24 cellular contexts compared by ENCODE assay signal in genomic region chr20:58707770-58708169, GRCh38.
"Had no signal": no experiment of that assay in that cellular context is flagged by ENCODE, and none has a peak within 500 bp of the region (broad histone marks: within the 10 kb centered on the region; RNA-seq: fewer than 3 reads in every experiment).

No MANE protein-coding gene starts in this region.

- ATAC-seq: activated CD4-positive, alpha-beta T cell treated with anti-CD3 and anti-CD28 coated beads for 36 hours; activated T-cell treated with anti-CD3 and anti-CD28 coated beads, Interleukin-2, amount 50 U/mL, for 4 hours; heart left ventricle; natural killer cell; sciatic nerve; stimulated activated naive CD8-positive, alpha-beta T cell treated with anti-CD3 and anti-CD28 coated beads, Interleukin-15, Interleukin-2, amounts not matched to agents 100 U/mL and 50 U/mL, for 24 hours; upper lobe of right lung had no signal

- DNase-seq: activated CD4-positive, alpha-beta T cell treated with anti-CD3 and anti-CD28 coated beads for 36 hours; activated CD4-positive, alpha-beta T cell treated with anti-CD3 and anti-CD28 coated beads, Interleukin-2, amount 50 U/mL, for 48 hours; activated CD8-positive, alpha-beta memory T cell treated with anti-CD3 and anti-CD28 coated beads, Interleukin-2, amount 50 U/mL, for 48 hours; activated naive CD4-positive, alpha-beta T cell; activated naive CD8-positive, alpha-beta T cell treated with anti-CD3 and anti-CD28 coated beads, Interleukin-2, amount 10 ng/mL, durations not matched to agents 7 days and 5 days; activated T-cell treated with anti-CD3 and anti-CD28 coated beads, Interleukin-2, amount 50 U/mL, for 4 hours; amniotic stem cell; mammary epithelial cell; natural killer cell; stimulated activated CD4-positive, alpha-beta T cell treated with anti-CD3 and anti-CD28 coated beads, Interleukin-4, amount 100 ng/mL, for 1 hour; stimulated activated naive CD8-positive, alpha-beta T cell treated with anti-CD3 and anti-CD28 coated beads, Interleukin-15, Interleukin-2, amounts not matched to agents 100 U/mL and 50 U/mL, for 24 hours; T1000; upper lobe of right lung had no signal

- H3K4me3 Mint-ChIP-seq: activated B cell treated with CpG ODN at 0.5 μM for 24 hours; activated CD4-positive, alpha-beta T cell treated with anti-CD3 and anti-CD28 coated beads for 36 hours; activated naive CD8-positive, alpha-beta T cell treated with anti-CD3 and anti-CD28 coated beads, Interleukin-2, amount 10 ng/mL, durations not matched to agents 7 days and 5 days; activated T-cell treated with anti-CD3 and anti-CD28 coated beads, Interleukin-2, amount 50 U/mL, for 4 hours; mesothelial cell of epicardium; natural killer cell; T-helper 1 cell treated with Interleukin-12 subunit alpha and Interleukin-12 subunit beta and Interleukin-4 antibody, amounts not matched to agents 30 μg/mL and 1 μg/mL, for 36 hours had no signal

- H3K27me3 ChIP-seq: breast epithelium, heart left ventricle, neutrophil, upper lobe of right lung had no signal

- H3K9me3 ChIP-seq: breast epithelium, heart left ventricle, neutrophil, upper lobe of right lung had no signal

- H3K27me3 Mint-ChIP-seq: activated B cell treated with CpG ODN at 0.5 μM for 24 hours; activated CD4-positive, alpha-beta T cell treated with anti-CD3 and anti-CD28 coated beads for 36 hours; activated naive CD8-positive, alpha-beta T cell treated with anti-CD3 and anti-CD28 coated beads, Interleukin-2, amount 10 ng/mL, durations not matched to agents 7 days and 5 days had no signal

- H3K4me3 ChIP-seq: breast epithelium, heart left ventricle, smooth muscle cell, upper lobe of right lung had no signal

- H3K27ac Mint-ChIP-seq: activated B cell treated with CpG ODN at 0.5 μM for 24 hours; activated CD4-positive, alpha-beta T cell treated with anti-CD3 and anti-CD28 coated beads for 36 hours; activated naive CD8-positive, alpha-beta T cell treated with anti-CD3 and anti-CD28 coated beads, Interleukin-2, amount 10 ng/mL, durations not matched to agents 7 days and 5 days; activated T-helper 2 cell treated with anti-CD3 and anti-CD28 coated beads, Interferon-gamma antibody, Interleukin-2, Interleukin-4, amounts not matched to agents 10 μg/mL and 5 μg/mL and 100 μg/mL, durations not matched to agents 14 hours and 24 hours and 36 hours; mesothelial cell of epicardium; natural killer cell; T-helper 1 cell treated with Interleukin-12 subunit alpha and Interleukin-12 subunit beta and Interleukin-4 antibody, amounts not matched to agents 30 μg/mL and 1 μg/mL, for 36 hours had no signal

- H3K36me3 Mint-ChIP-seq: natural killer cell had no signal

- H3K4me1 Mint-ChIP-seq: activated CD4-positive, alpha-beta T cell treated with anti-CD3 and anti-CD28 coated beads for 36 hours; mesothelial cell of epicardium; natural killer cell had no signal

- H3K36me3 ChIP-seq: breast epithelium had no signal

- H3K9me3 Mint-ChIP-seq: activated B cell treated with CpG ODN at 0.5 μM for 24 hours; activated naive CD8-positive, alpha-beta T cell treated with anti-CD3 and anti-CD28 coated beads, Interleukin-2, amount 10 ng/mL, durations not matched to agents 7 days and 5 days; activated T-cell treated with anti-CD3 and anti-CD28 coated beads, Interleukin-2, amount 50 U/mL, for 4 hours; activated T-helper 2 cell treated with anti-CD3 and anti-CD28 coated beads, Interferon-gamma antibody, Interleukin-2, Interleukin-4, amounts not matched to agents 10 μg/mL and 5 μg/mL and 100 μg/mL, durations not matched to agents 14 hours and 24 hours and 36 hours; natural killer cell; T-helper 1 cell treated with Interleukin-12 subunit alpha and Interleukin-12 subunit beta and Interleukin-4 antibody, amounts not matched to agents 30 μg/mL and 1 μg/mL, for 36 hours had no signal

- H3K27ac ChIP-seq: breast epithelium, epithelial cell of prostate, heart left ventricle, neutrophil, parathyroid adenoma, upper lobe of right lung had no signal

- H3K4me1 ChIP-seq: breast epithelium, heart left ventricle, parathyroid adenoma, upper lobe of right lung had no signal
